Comparison of ENCODE assay signal across 19 cellular contexts in the genomic region with DNA sequence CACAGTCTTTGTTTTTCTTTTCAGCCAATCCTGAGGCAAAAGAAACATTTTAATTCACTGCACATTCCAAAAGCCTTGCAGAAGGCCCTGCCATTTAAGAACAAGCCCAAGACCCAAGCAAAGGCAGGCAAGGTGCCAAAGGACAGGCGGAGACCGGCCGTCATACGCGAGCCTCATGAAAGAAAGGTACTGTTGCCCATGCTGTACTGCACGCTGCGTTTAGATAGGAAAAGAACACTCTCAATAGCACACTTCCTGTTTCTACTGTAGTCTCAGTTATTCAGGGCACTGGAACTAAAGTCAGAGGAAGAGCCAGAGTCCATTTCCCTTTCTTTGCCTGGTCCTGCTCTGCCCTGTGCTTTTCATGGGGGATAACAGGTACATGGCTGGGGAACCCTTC.
"Had no signal": no experiment of that assay in that cellular context is flagged by ENCODE, and none has a peak within 500 bp of the region (broad histone marks: within the 10 kb centered on the region; RNA-seq: fewer than 3 reads in every experiment).

No MANE protein-coding gene starts in this region.

- DNase-seq: activated CD4-positive, alpha-beta T cell treated with anti-CD3 and anti-CD28 coated beads, Interleukin-2, amount 10 ng/mL, durations not matched to agents 24 days and 14 days; activated CD4-positive, CD25-positive, alpha-beta regulatory T cell; activated CD8-positive, alpha-beta memory T cell treated with anti-CD3 and anti-CD28 coated beads for 24 hours; activated naive CD4-positive, alpha-beta T cell treated with Interleukin-2 at 50 U/mL for 16 hours; activated naive CD8-positive, alpha-beta T cell treated with anti-CD3 and anti-CD28 coated beads, Interleukin-2, amount 50 U/mL, for 24 hours; aorta; effector memory CD8-positive, alpha-beta T cell; left cardiac atrium; mammary epithelial cell; small intestine; stimulated activated CD4-positive, alpha-beta T cell treated with anti-CD3 and anti-CD28 coated beads, Interleukin-4, amount 100 ng/mL, for 24 hours; stimulated activated naive CD4-positive, alpha-beta T cell treated with Interleukin-2 at 50 U/mL for 16 hours; T-helper 2 cell; transverse colon had no signal

- ATAC-seq: activated naive CD8-positive, alpha-beta T cell treated with anti-CD3 and anti-CD28 coated beads, Interleukin-2, amount 50 U/mL, for 24 hours; effector memory CD8-positive, alpha-beta T cell; left cardiac atrium; natural killer cell treated with Interleukin-12 subunit alpha and Interleukin-12 subunit beta and Interleukin-15 and Interleukin-18, amount 100 ng/mL, for 72 hours had no signal

- H3K9me3 Mint-ChIP-seq: activated CD4-positive, alpha-beta T cell treated with anti-CD3 and anti-CD28 coated beads, Interleukin-2, amount 10 ng/mL, durations not matched to agents 24 days and 14 days; activated naive CD8-positive, alpha-beta T cell treated with anti-CD3 and anti-CD28 coated beads, Interleukin-2, amount 50 U/mL, for 24 hours; activated T-helper 1 cell treated with anti-CD3 and anti-CD28 coated beads, Interleukin-12 subunit alpha, Interleukin-12 subunit beta, Interleukin-2, Interleukin-4 antibody, amounts not matched to agents 30 ng/mL and 10 ng/mL and 1 ng/mL, durations not matched to agents 14 hours and 24 hours and 36 hours; dendritic cell treated with granulocyte-macrophage colony-stimulating factor and Interleukin-4, amounts not matched to agents 40 ng/mL and 50 ng/mL, for 4 days; effector memory CD8-positive, alpha-beta T cell; natural killer cell treated with Interleukin-12 subunit alpha and Interleukin-12 subunit beta and Interleukin-15 and Interleukin-18, amount 100 ng/mL, for 72 hours had no signal

- H3K27ac ChIP-seq: epithelial cell of prostate, right atrium auricular region, transverse colon had no signal

- H3K27ac Mint-ChIP-seq: activated CD4-positive, alpha-beta T cell treated with anti-CD3 and anti-CD28 coated beads, Interleukin-2, amount 10 ng/mL, durations not matched to agents 24 days and 14 days; activated T-helper 1 cell treated with anti-CD3 and anti-CD28 coated beads, Interleukin-12 subunit alpha, Interleukin-12 subunit beta, Interleukin-2, Interleukin-4 antibody, amounts not matched to agents 30 ng/mL and 10 ng/mL and 1 ng/mL, durations not matched to agents 14 hours and 24 hours and 36 hours; dendritic cell treated with granulocyte-macrophage colony-stimulating factor and Interleukin-4, amounts not matched to agents 40 ng/mL and 50 ng/mL, for 4 days; natural killer cell treated with Interleukin-12 subunit alpha and Interleukin-12 subunit beta and Interleukin-15 and Interleukin-18, amount 100 ng/mL, for 72 hours had no signal

- H3K4me3 Mint-ChIP-seq: activated CD4-positive, alpha-beta T cell treated with anti-CD3 and anti-CD28 coated beads, Interleukin-2, amount 10 ng/mL, durations not matched to agents 24 days and 14 days; activated naive CD8-positive, alpha-beta T cell treated with anti-CD3 and anti-CD28 coated beads, Interleukin-2, amount 50 U/mL, for 24 hours; activated T-helper 1 cell treated with anti-CD3 and anti-CD28 coated beads, Interleukin-12 subunit alpha, Interleukin-12 subunit beta, Interleukin-2, Interleukin-4 antibody, amounts not matched to agents 30 ng/mL and 10 ng/mL and 1 ng/mL, durations not matched to agents 14 hours and 24 hours and 36 hours; dendritic cell treated with granulocyte-macrophage colony-stimulating factor and Interleukin-4, amounts not matched to agents 40 ng/mL and 50 ng/mL, for 4 days; effector memory CD8-positive, alpha-beta T cell; natural killer cell treated with Interleukin-12 subunit alpha and Interleukin-12 subunit beta and Interleukin-15 and Interleukin-18, amount 100 ng/mL, for 72 hours had no signal

- H3K27me3 Mint-ChIP-seq: activated CD4-positive, alpha-beta T cell treated with anti-CD3 and anti-CD28 coated beads, Interleukin-2, amount 10 ng/mL, durations not matched to agents 24 days and 14 days; activated naive CD8-positive, alpha-beta T cell treated with anti-CD3 and anti-CD28 coated beads, Interleukin-2, amount 50 U/mL, for 24 hours; dendritic cell treated with granulocyte-macrophage colony-stimulating factor and Interleukin-4, amounts not matched to agents 40 ng/mL and 50 ng/mL, for 4 days; effector memory CD8-positive, alpha-beta T cell; natural killer cell treated with Interleukin-12 subunit alpha and Interleukin-12 subunit beta and Interleukin-15 and Interleukin-18, amount 100 ng/mL, for 72 hours had no signal

- H3K4me3 ChIP-seq: right atrium auricular region, transverse colon had no signal

- H3K4me1 Mint-ChIP-seq: activated naive CD8-positive, alpha-beta T cell treated with anti-CD3 and anti-CD28 coated beads, Interleukin-2, amount 50 U/mL, for 24 hours had no signal

- H3K4me1 ChIP-seq: right atrium auricular region, transverse colon had no signal

- H3K27me3 ChIP-seq: right atrium auricular region, transverse colon had no signal

- H3K9me3 ChIP-seq: right atrium auricular region, transverse colon had no signal
